1 cellular context compared by ENCODE assay signal in the genomic region with DNA sequence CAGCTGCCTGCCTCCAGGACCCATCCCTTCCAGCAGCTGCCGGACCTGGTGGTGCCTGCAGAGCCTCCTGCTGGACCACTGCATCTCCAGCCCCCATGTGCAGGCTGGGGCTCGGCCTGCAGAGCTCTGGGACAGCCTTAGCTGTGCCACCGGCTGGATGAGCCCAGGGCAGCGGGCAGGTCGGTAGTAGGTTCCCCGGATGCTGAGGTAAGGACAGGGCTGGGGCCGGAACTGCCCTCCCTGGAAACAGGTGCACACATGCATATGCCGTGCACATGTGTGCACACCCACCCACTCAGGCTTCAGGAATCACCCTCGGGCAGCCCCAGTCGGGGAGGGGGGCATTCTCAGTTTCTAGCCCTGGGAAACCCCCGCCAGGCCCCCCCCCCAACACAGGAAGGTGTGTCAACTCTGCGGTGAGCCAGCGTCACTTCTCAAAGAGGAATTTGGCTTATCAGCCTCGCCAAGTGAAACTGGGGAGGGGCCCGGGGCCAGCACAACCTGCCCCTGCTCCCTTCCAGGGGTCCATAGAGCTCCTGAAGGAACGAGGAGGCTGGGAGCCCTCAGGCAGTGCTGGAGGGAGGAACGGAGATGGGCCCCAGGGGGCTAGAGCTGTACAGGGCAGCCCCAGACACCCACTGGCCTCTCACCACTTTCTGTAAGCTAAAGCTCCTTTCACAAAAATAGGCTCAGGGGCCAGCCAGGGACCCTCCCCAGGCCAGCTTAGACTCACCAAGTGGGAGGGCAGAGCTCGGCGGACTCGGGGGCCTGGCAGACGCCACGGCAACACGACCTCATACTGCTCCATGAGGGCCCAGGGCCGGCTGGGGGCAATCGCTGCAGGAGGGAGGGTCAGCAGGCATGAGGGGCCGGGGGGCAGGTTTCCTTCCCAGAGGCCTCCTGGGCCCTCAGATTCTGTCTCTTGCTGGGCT.
TF ChIP-seq lines count a peak whose summit lies in the region.

No MANE protein-coding gene starts in this region.

TF ChIP-seq in K562, 482 proteins besides CTCF, POLR2A, EP300 and RAD21 (continued from another document):
- TF ChIP-seq ARID4B (CRISPR knock-in tag; IDR thresholded peaks at IDR 0.05): 0 out of 2 replicates have a peak, but pooled peaks have one; percentile 32
